ENCODE assay signal across 8 cellular contexts in genomic region chr19:13794752-13795589, GRCh38. TPM values are rescaled to one million over a fixed set of nuclear protein-coding genes. Genes with fewer than 3 reads are reported as not detected.
DNase-seq lines count a peak whose midpoint lies in the region; ATAC-seq and TF ChIP-seq lines count a peak whose summit lies in the region.

Gene ZSWIM4 (plus strand): TSS chr19:13795443. CDS start chr19:13795649, 206 bp downstream.

- H3K4me3 Mint-ChIP-seq in chondrocyte (ENCODE audit: unreplicated experiment): peak within 1 kb of the TSS; percentile 97

- H3K4me1 Mint-ChIP-seq in chondrocyte (ENCODE audit: low read depth): peaks cover 48% of the 10 kb centered on the region

- TF ChIP-seq POLR2A in GM19193 (IDR thresholded peaks at IDR 0.05; ENCODE audit: extremely low read depth, insufficient read depth, insufficient read length): peak; percentile 46

- H3K9me3 Mint-ChIP-seq in chondrocyte (ENCODE audit: low read depth): no peaks in the 10 kb centered on the region

- peak; percentile 91 for ATAC-seq in HG03432 (IDR thresholded peaks at IDR 0.05; ENCODE audit: unreplicated experiment)

- TF ChIP-seq CTCF in chondrocyte (IDR thresholded peaks at IDR 0.05): no peak
- no peak for TF ChIP-seq CTCF in kidney epithelial cell (IDR thresholded peaks at IDR 0.05; ENCODE audit: insufficient read depth, low read length, poor library complexity, severe bottlenecking)

- peak within 1 kb of the TSS; percentile 84 for H3K4me3 ChIP-seq in kidney epithelial cell (ENCODE audit: low read depth, low read length)

- peak within 1 kb of the TSS; percentile 98 for H3K27ac Mint-ChIP-seq in chondrocyte (ENCODE audit: unreplicated experiment)

- DNase-seq in AML-193 (lab: John Stamatoyannopoulos, UW): peak; percentile 97 to 98
- DNase-seq in NCI-H460 (ENCODE audit: extremely low read depth, low read depth): peak; percentile 97
- DNase-seq in activated CD4-positive, alpha-beta T cell treated with anti-CD3 and anti-CD28 coated beads for 1 hour: peak; percentile 85
- DNase-seq in chondrocyte (ENCODE audit: low spot score): peak; percentile 99
- DNase-seq in kidney epithelial cell (ENCODE audit: low read depth): peak; percentile 93
- DNase-seq in stimulated activated CD4-positive, alpha-beta T cell treated with anti-CD3 and anti-CD28 coated beads, Interleukin-15, amount 100 ng/mL, for 24 hours: peak; percentile 98

- H3K27me3 Mint-ChIP-seq in chondrocyte (ENCODE audit: low read depth): no peaks in the 10 kb centered on the region

- H3K36me3 ChIP-seq in kidney epithelial cell (ENCODE audit: control insufficient read depth, insufficient read depth, low read length): no peaks in the 10 kb centered on the region

- H3K27me3 ChIP-seq in kidney epithelial cell (ENCODE audit: control insufficient read depth, insufficient read depth, low read length): no peaks in the 10 kb centered on the region

- H3K36me3 Mint-ChIP-seq in chondrocyte (ENCODE audit: low read depth): no peaks in the 10 kb centered on the region

RNA-seq across cellular contexts. Expression of gene ZSWIM4, which starts in this region (rescaled TPM):
- 2.1 and 2.8 TPM in 2 replicates for total RNA-seq in NCI-H460 (2014; rRNA removed; shearing (Covaris generic))
- polyA plus RNA-seq in NCI-H460 (2014; cell fraction: nucleus; rRNA removed): 1.2 and 6.9 TPM in 2 replicates
- total RNA-seq in chondrocyte (6.8 to 10.6 TPM (median 9.5 TPM) in 3 replicates), kidney epithelial cell (25.7 and 25.9 TPM in 2 replicates)

Comparison
In these comparisons a context has a peak if more than half of its experiments do, and no peak if none do; other contexts are left out.
1. Peak in every context shown above with its lines: DNase-seq, ATAC-seq and H3K4me3 ChIP-seq.